Comparison of ENCODE assay signal across 18 cellular contexts in the genomic region with DNA sequence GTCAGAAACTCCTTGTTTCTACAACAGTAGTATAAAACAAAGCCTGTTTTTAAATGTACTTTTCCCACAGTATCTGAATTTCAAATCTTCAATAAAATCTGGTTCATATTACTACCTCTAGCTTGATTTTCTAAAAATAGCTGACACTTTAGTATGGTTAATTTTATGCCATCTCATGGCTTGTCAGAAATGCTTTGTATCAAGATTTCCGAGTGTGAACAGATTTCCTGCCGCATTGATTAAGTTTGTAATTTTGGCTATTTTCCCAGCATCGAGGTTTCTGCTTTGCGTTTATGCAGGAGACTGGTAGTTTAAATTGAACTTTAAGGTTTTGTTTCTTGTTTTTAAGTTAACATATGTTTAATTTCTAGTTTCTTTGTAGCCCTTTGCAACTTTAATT. TPM values are rescaled to one million over a fixed set of nuclear protein-coding genes. Genes with fewer than 3 reads are reported as not detected.
DNase-seq lines count a peak whose midpoint lies in the region; ATAC-seq, FAIRE-seq and TF ChIP-seq lines count a peak whose summit lies in the region.
"Had no signal": no experiment of that assay in that cellular context is flagged by ENCODE, and none has a peak within 500 bp of the region (broad histone marks: within the 10 kb centered on the region; RNA-seq: fewer than 3 reads in every experiment).

No MANE protein-coding gene starts in this region.

- H3K4me1 ChIP-seq in Karpas-422 (ENCODE audit: low read length) (peaks cover 32% of the 10 kb centered on the region), keratinocyte (ENCODE audit: control insufficient read depth, extremely low read depth, insufficient read depth, low read length) (no peaks in the 10 kb centered on the region), aorta (ENCODE audit: control insufficient read depth in 1 of 2, insufficient read depth in 2 of 2, low read length in 2 of 2) (no peaks in the 10 kb centered on the region)

- H3K79me2 ChIP-seq in Karpas-422 (ENCODE audit: low read length) (peaks cover 79% of the 10 kb centered on the region), keratinocyte (ENCODE audit: control insufficient read depth, insufficient read depth, low read length) (peaks cover 15% of the 10 kb centered on the region)

- peak; percentile 18 for DNase-seq in AG10803 (ENCODE audit: low read depth)
- DNase-seq in Karpas-422: no peak
- DNase-seq in astrocyte of the hippocampus (ENCODE audit: low read depth, low spot score): peak; percentile 33
- DNase-seq in keratinocyte (ENCODE audit: low read depth, low spot score): no peak
- DNase-seq in aorta: no peak
- DNase-seq in HCEC 1CT: no peak
- DNase-seq in NCI-H187 (lab: John Stamatoyannopoulos, UW): no peak
- DNase-seq: activated CD4-positive, alpha-beta T cell treated with anti-CD3 and anti-CD28 coated beads, Interleukin-2, amount 50 U/mL, for 4 hours; activated naive CD8-positive, alpha-beta T cell treated with anti-CD3 and anti-CD28 coated beads, Interleukin-2, amount 50 U/mL, for 24 hours; activated T-cell treated with anti-CD3 and anti-CD28 coated beads, Interleukin-2, amount 50 U/mL, for 72 hours; AML-193; esophagus squamous epithelium; NCI-H1436 treated with DMSO at 0.1 percent for 48 hours; NCI-H226 had no signal

- H3K27ac ChIP-seq in Karpas-422 (ENCODE audit: low read length): peak overlapping the region; percentile 22; the same call in 1 of the 2 replicates
- no peak overlapping the region for H3K27ac ChIP-seq in keratinocyte (ENCODE audit: control insufficient read depth, insufficient read depth, low read length)
- H3K27ac ChIP-seq in aorta (ENCODE audit: low read depth in 1 of 2, low read length in 2 of 2): no peak overlapping the region
- H3K27ac ChIP-seq: esophagus squamous epithelium, SJCRH30 had no signal

- no peaks in the 10 kb centered on the region for H3K9me3 ChIP-seq in Karpas-422 (ENCODE audit: low read length)
- no peaks in the 10 kb centered on the region for H3K9me3 ChIP-seq in keratinocyte (ENCODE audit: control insufficient read depth, low read depth, low read length)
- no peaks in the 10 kb centered on the region for H3K9me3 ChIP-seq in aorta (ENCODE audit: control insufficient read depth, low read length)
- H3K9me3 ChIP-seq: esophagus squamous epithelium, SJCRH30 had no signal

- H3K9me1 ChIP-seq in keratinocyte (ENCODE audit: control insufficient read depth, extremely low read depth, insufficient read depth, low read length): no peaks in the 10 kb centered on the region

- H3K4me3 ChIP-seq in AG10803 (ENCODE audit: low read length): no peak overlapping the region
- no peak overlapping the region for H3K4me3 ChIP-seq in Karpas-422 (ENCODE audit: low read length)
- no peak overlapping the region for H3K4me3 ChIP-seq in keratinocyte (ENCODE audit: control insufficient read depth in 2 of 3, extremely low read depth in 1 of 3, insufficient read depth in 2 of 3, low read depth in 1 of 3, low read length in 3 of 3)
- H3K4me3 ChIP-seq in aorta (ENCODE audit: low read length in 2 of 2): no peak overlapping the region
- H3K4me3 ChIP-seq: esophagus squamous epithelium, SJCRH30 had no signal

- no peaks in the 10 kb centered on the region for H3K9me2 ChIP-seq in Karpas-422 (replicated peaks; ENCODE audit: insufficient read depth, low read length)

- H2AFZ ChIP-seq in Karpas-422 (ENCODE audit: low read length): no peak overlapping the region
- H2AFZ ChIP-seq in keratinocyte (ENCODE audit: control insufficient read depth, low read length): no peak overlapping the region

- ATAC-seq in HG02973 (IDR thresholded peaks at IDR 0.05; ENCODE audit: unreplicated experiment) (no peak), aorta (ENCODE audit: low FRiP score) (no peak)
- ATAC-seq: activated naive CD8-positive, alpha-beta T cell treated with anti-CD3 and anti-CD28 coated beads, Interleukin-2, amount 50 U/mL, for 24 hours; left lobe of liver had no signal

- peak overlapping the region; percentile 26 for H3K4me2 ChIP-seq in Karpas-422 (ENCODE audit: low read depth, low read length, poor library complexity, severe bottlenecking)
- H3K4me2 ChIP-seq in keratinocyte (ENCODE audit: control insufficient read depth, extremely low read depth, insufficient read depth, low read depth, low read length): no peak overlapping the region

- FAIRE-seq in keratinocyte (lab: Jason Lieb, UNC): peak; percentile 34
- FAIRE-seq: GM18507 had no signal

- H4K20me1 ChIP-seq in Karpas-422 (ENCODE audit: insufficient read depth, low read depth, low read length) (no peaks in the 10 kb centered on the region), keratinocyte (ENCODE audit: control insufficient read depth, extremely low read depth, insufficient read depth, low read length) (no peaks in the 10 kb centered on the region)

- WGBS in aorta, 2 donors: 47 to 53% methylated on average over 4 of the region's 4 CpGs

- intact Hi-C loops in aorta (cut with DNase I): no loop called here

- dilution Hi-C loops in keratinocyte (cut with MboI; ENCODE audit: extremely low pct_ligation_motif_present, low sequenced_read_pairs): no loop called here

- no peaks in the 10 kb centered on the region for H3K27me3 ChIP-seq in Karpas-422 (ENCODE audit: low read length)
- H3K27me3 ChIP-seq in keratinocyte (ENCODE audit: control insufficient read depth, extremely low read depth, insufficient read depth, low read length): no peaks in the 10 kb centered on the region
- H3K27me3 ChIP-seq in aorta (ENCODE audit: control insufficient read depth in 1 of 2, insufficient read depth in 2 of 2, low read length in 1 of 2): no peaks in the 10 kb centered on the region
- H3K27me3 ChIP-seq: esophagus squamous epithelium, SJCRH30 had no signal

- TF ChIP-seq CTCF in AG10803 (conservative IDR thresholded peaks at IDR 0.05; ENCODE audit: low read length): no peak
- TF ChIP-seq CTCF in keratinocyte (optimal IDR thresholded peaks at IDR 0.05 in 1 of 3, IDR thresholded peaks at IDR 0.05 in 1 of 3, conservative IDR thresholded peaks at IDR 0.05 in 1 of 3; ENCODE audit: extremely low read depth in 1 of 3, insufficient read depth in 2 of 3, low read length in 3 of 3): no peak

- no peak overlapping the region for H3K9ac ChIP-seq in Karpas-422 (ENCODE audit: low read length)
- no peak overlapping the region for H3K9ac ChIP-seq in keratinocyte (ENCODE audit: control insufficient read depth, extremely low read depth, insufficient read depth, low read length)

- no peaks in the 10 kb centered on the region for H3K36me3 ChIP-seq in Karpas-422 (ENCODE audit: insufficient read depth, low read length)
- no peaks in the 10 kb centered on the region for H3K36me3 ChIP-seq in keratinocyte (ENCODE audit: control insufficient read depth in 2 of 2, extremely low read depth in 1 of 2, insufficient read depth in 2 of 2, low read length in 2 of 2)
- H3K36me3 ChIP-seq in aorta (ENCODE audit: control insufficient read depth in 1 of 2, insufficient read depth in 2 of 2, low read length in 1 of 2): peaks cover 0 to 2% of the 10 kb centered on the region in 2 donors
- H3K36me3 ChIP-seq: SJCRH30 had no signal

RNA-seq across cellular contexts. Expression of a gene that starts 44.2 kb away (rescaled TPM):
- total RNA-seq in Karpas-422 (2014; rRNA removed; shearing (Covaris generic); ENCODE audit: low replicate concordance): 35.8 and 38.5 TPM in 2 replicates
- 18.6 to 34.2 TPM (median 26.4 TPM) in 3 replicates for polyA plus RNA-seq in keratinocyte
- polyA plus RNA-seq in keratinocyte (2011; ENCODE audit: low read depth): 87.8 TPM
- 8.4 and 16.7 TPM in 2 replicates for polyA plus RNA-seq in keratinocyte (2011; cell fraction: cytosol; rRNA removed)
- 21.2 and 35.7 TPM in 2 replicates for polyA plus RNA-seq in keratinocyte (2011; cell fraction: nucleus; rRNA removed)
- 18.6 and 19.5 TPM in 2 replicates for polyA plus RNA-seq in keratinocyte (2012; ENCODE audit: low replicate concordance)
- 10.0 to 47.9 TPM (median 39.6 TPM) in 3 replicates for polyA minus RNA-seq in keratinocyte
- 18.8 TPM for polyA minus RNA-seq in keratinocyte (2011; cell fraction: cytosol; rRNA and poly(A)+ RNA removed)
- 34.8 and 66.4 TPM in 2 replicates for polyA minus RNA-seq in keratinocyte (2011; cell fraction: nucleus; rRNA and poly(A)+ RNA removed)
- 10 to 100 TPM; 19.1 to 29.1 TPM for total RNA-seq in aorta
- 1 to 10 TPM; 4.9 to 5.4 TPM for polyA plus RNA-seq in aorta

RNA-seq across cellular contexts. Expression of a gene that starts 52.2 kb away (rescaled TPM):
- total RNA-seq in Karpas-422 (2014; rRNA removed; shearing (Covaris generic); ENCODE audit: low replicate concordance): 7.0 and 9.4 TPM in 2 replicates
- 3.8 to 7.8 TPM (median 5.0 TPM) in 3 replicates for polyA plus RNA-seq in keratinocyte
- polyA plus RNA-seq in keratinocyte (2011; ENCODE audit: low read depth): 10.3 TPM
- polyA plus RNA-seq in keratinocyte (2011; cell fraction: cytosol; rRNA removed): 3.9 and 6.7 TPM in 2 replicates
- 6.9 and 9.4 TPM in 2 replicates for polyA plus RNA-seq in keratinocyte (2011; cell fraction: nucleus; rRNA removed)
- 3.7 and 6.2 TPM in 2 replicates for polyA plus RNA-seq in keratinocyte (2012; ENCODE audit: low replicate concordance)
- polyA minus RNA-seq in keratinocyte: 1.6 to 12.0 TPM (median 9.3 TPM) in 3 replicates
- polyA minus RNA-seq in keratinocyte (2011; cell fraction: cytosol; rRNA and poly(A)+ RNA removed): 10.0 TPM
- polyA minus RNA-seq in keratinocyte (2011; cell fraction: nucleus; rRNA and poly(A)+ RNA removed): 15.6 and 19.2 TPM in 2 replicates
- 10 to 100 TPM; 17.6 to 24.4 TPM for total RNA-seq in aorta
- 1 to 10 TPM; 6.7 to 9.4 TPM for polyA plus RNA-seq in aorta

Comparison
In these comparisons a context has a peak if more than half of its experiments do, and no peak if none do; other contexts are left out.
1. DNase-seq: peak in AG10803 (single experiment) and astrocyte of the hippocampus (single experiment); none in Karpas-422 (single experiment), keratinocyte (single experiment), aorta (0 of 2), HCEC 1CT (single experiment) and NCI-H187 (0 of 2).